In genomic region chr19:3525052-3525451, GRCh38 we compare ENCODE assay signal across 1 cellular context.
TF ChIP-seq lines count a peak whose summit lies in the region.

No MANE protein-coding gene starts in this region.

TF ChIP-seq in K562, 482 proteins besides CTCF, POLR2A, EP300 and RAD21:
- no peak for TF ChIP-seq KLF1 (tag; IDR thresholded peaks at IDR 0.05)
- TF ChIP-seq SNAPC5 (CRISPR knock-in tag; IDR thresholded peaks at IDR 0.05): no peak
- 0 out of 2 replicates have a peak, but pooled peaks have one; percentile 16 for TF ChIP-seq POLR2G (IDR thresholded peaks at IDR 0.05; ENCODE audit: low read depth, low read length)
- no peak for TF ChIP-seq GTF2A2 (tag; IDR thresholded peaks at IDR 0.05)
